Comparison of ENCODE assay signal across 32 cellular contexts in the genomic region with DNA sequence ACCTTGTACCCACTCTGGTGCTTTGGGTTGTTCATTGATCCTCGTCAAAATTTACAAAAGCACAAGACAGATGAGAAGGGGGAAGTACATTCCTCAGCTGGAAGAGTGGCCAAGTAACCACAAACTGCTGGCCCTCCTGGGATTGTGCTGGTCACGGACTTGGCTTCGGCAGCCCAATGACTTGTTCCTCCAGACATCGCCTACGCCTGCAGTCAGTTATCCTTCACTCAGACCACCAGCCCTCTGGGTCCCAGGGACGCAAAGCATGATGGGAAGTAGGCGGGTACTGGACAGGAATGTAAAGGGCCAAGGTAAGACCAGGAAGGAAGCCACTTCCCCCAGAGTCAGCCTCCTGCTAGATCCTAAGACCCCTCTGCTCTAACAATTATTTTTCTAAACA. TPM values are rescaled to one million over a fixed set of nuclear protein-coding genes. Genes with fewer than 3 reads are reported as not detected.
"Had no signal": no experiment of that assay in that cellular context is flagged by ENCODE, and none has a peak within 500 bp of the region (broad histone marks: within the 10 kb centered on the region; RNA-seq: fewer than 3 reads in every experiment).

No MANE protein-coding gene starts in this region.

- H3K9me3 ChIP-seq: colonic mucosa, esophagus squamous epithelium, gastrocnemius medialis, left lung, neutrophil, sigmoid colon, uterus had no signal

- H3K27me3 ChIP-seq: colonic mucosa, neutrophil, sigmoid colon, uterus had no signal

- H3K36me3 ChIP-seq: colonic mucosa, esophagus squamous epithelium, gastrocnemius medialis, left lung, neutrophil, sigmoid colon, uterus had no signal

- H3K27ac ChIP-seq: colonic mucosa, epithelial cell of prostate, esophagus squamous epithelium, gastrocnemius medialis, left lung, neutrophil, sigmoid colon, uterus had no signal

- FAIRE-seq: endometrium had no signal

- H3K4me3 ChIP-seq: colonic mucosa, esophagus squamous epithelium, gastrocnemius medialis, left lung, sigmoid colon, smooth muscle cell, uterus had no signal

- H3K4me1 ChIP-seq: colonic mucosa, gastrocnemius medialis, left lung, sigmoid colon, uterus had no signal

- DNase-seq: activated naive CD4-positive, alpha-beta T cell; activated T-cell treated with anti-CD3 and anti-CD28 coated beads for 4 hours; activated T-cell treated with anti-CD3 and anti-CD28 coated beads, Interleukin-2, amount 50 U/mL, for 72 hours; anterior cingulate cortex; cerebellar nuclear complex; colonic mucosa; effector CD8-positive, alpha-beta T cell; esophagus squamous epithelium; glutamatergic neuron; hippocampal formation; kidney glomerular epithelial cell; left lung; sigmoid colon; stimulated activated CD4-positive, alpha-beta T cell treated with anti-CD3 and anti-CD28 coated beads, Interleukin-1b, Interleukin-23, amount 100 ng/mL, for 48 hours; stimulated activated CD4-positive, alpha-beta T cell treated with anti-CD3 and anti-CD28 coated beads, Interleukin-4, amount 100 ng/mL, for 4 hours; stimulated activated CD8-positive, alpha-beta memory T cell treated with anti-CD3 and anti-CD28 coated beads, Interleukin-4, amount 100 ng/mL, for 48 hours; stimulated activated naive CD8-positive, alpha-beta T cell treated with anti-CD3 and anti-CD28 coated beads, Interleukin-15, amount 100 ng/mL, for 72 hours; substantia nigra; T-helper 17 cell; uterus had no signal

- ATAC-seq: activated naive CD4-positive, alpha-beta T cell treated with anti-CD3 and anti-CD28 coated beads, Interleukin-2, amount 50 U/mL, for 72 hours; activated T-cell treated with anti-CD3 and anti-CD28 coated beads, Interleukin-2, amount 50 U/mL, for 72 hours; gastrocnemius medialis; left lung; stimulated activated memory B cell treated with anti-CD40 and anti-IgM and Interleukin-4, amounts not matched to agents 10 μg/mL and 1 μg/mL and 100 μg/mL, for 72 hours; stimulated activated naive CD8-positive, alpha-beta T cell treated with anti-CD3 and anti-CD28 coated beads, Interleukin-15, amount 100 ng/mL, for 72 hours; T-helper 17 cell; WTC11 had no signal

- H3K4me2 ChIP-seq: smooth muscle cell had no signal

RNA-seq across cellular contexts. Expression of a gene that starts 53.1 kb away (rescaled TPM):
- total RNA-seq: activated naive CD4-positive, alpha-beta T cell treated with anti-CD3 and anti-CD28 coated beads, Interleukin-2, amount 50 U/mL, for 72 hours; activated T-cell treated with anti-CD3 and anti-CD28 coated beads, Interleukin-2, amount 50 U/mL, for 72 hours; dermis microvascular lymphatic vessel endothelial cell; left lung; lung microvascular endothelial cell; osteocyte; renal cortical epithelial cell; smooth muscle cell; T-helper 17 cell; WTC11 had no signal
- polyA plus RNA-seq: smooth muscle cell had no signal
